ENCODE assay signal across 8 cellular contexts in genomic region chr2:48414980-48415764, GRCh38. TPM values are rescaled to one million over a fixed set of nuclear protein-coding genes. Genes with fewer than 3 reads are reported as not detected.
A peak's percentile ranks its signal among the peaks of the same experiment; 100 is the strongest.
DNase-seq lines count a peak whose midpoint lies in the region; ATAC-seq and TF ChIP-seq lines count a peak whose summit lies in the region.

No MANE protein-coding gene starts in this region.

- no peaks in the 10 kb centered on the region for H3K27me3 ChIP-seq in mammary epithelial cell (ENCODE audit: insufficient read depth, low read length)

- no peak overlapping the region for H3K27ac ChIP-seq in mammary epithelial cell (ENCODE audit: insufficient read depth, low read depth, low read length)

- H3K9ac ChIP-seq in mammary epithelial cell (ENCODE audit: insufficient read depth, low read length), result no peak overlapping the region

- peaks cover 21% of the 10 kb centered on the region for H3K4me1 ChIP-seq in mammary epithelial cell (ENCODE audit: insufficient read depth, low read length)

- ATAC-seq in activated CD8-positive, alpha-beta T cell treated with anti-CD3 and anti-CD28 coated beads, Interleukin-2, amount 10 ng/mL, durations not matched to agents 7 days and 5 days, result peak; percentile 7
- ATAC-seq in GM19324 (IDR thresholded peaks at IDR 0.05; ENCODE audit: low FRiP score, unreplicated experiment), result no peak
- ATAC-seq in HG02870 (IDR thresholded peaks at IDR 0.05; ENCODE audit: unreplicated experiment), result no peak
- no peak for ATAC-seq in GM19467 (IDR thresholded peaks at IDR 0.05; ENCODE audit: unreplicated experiment)
- ATAC-seq in HG03045 (IDR thresholded peaks at IDR 0.05; ENCODE audit: unreplicated experiment), result no peak

- H3K4me1 Mint-ChIP-seq in MCF 10A (ENCODE audit: insufficient read depth, unreplicated experiment), result no peaks in the 10 kb centered on the region
- H3K4me1 Mint-ChIP-seq in activated CD8-positive, alpha-beta T cell treated with anti-CD3 and anti-CD28 coated beads, Interleukin-2, amount 10 ng/mL, durations not matched to agents 7 days and 5 days (ENCODE audit: low read depth), result peaks cover 47% of the 10 kb centered on the region

- no peaks in the 10 kb centered on the region for H3K79me2 ChIP-seq in mammary epithelial cell (ENCODE audit: insufficient read depth, low read length)

- H2AFZ ChIP-seq in mammary epithelial cell (ENCODE audit: low read depth, low read length), result peak overlapping the region; percentile 64

- H3K36me3 ChIP-seq in mammary epithelial cell (ENCODE audit: insufficient read depth, low read length), result no peaks in the 10 kb centered on the region

- no peaks in the 10 kb centered on the region for H3K9me3 ChIP-seq in mammary epithelial cell (replicated peaks; ENCODE audit: insufficient read depth, low read length)

- no peaks in the 10 kb centered on the region for H3K9me3 Mint-ChIP-seq in MCF 10A (ENCODE audit: unreplicated experiment)
- no peaks in the 10 kb centered on the region for H3K9me3 Mint-ChIP-seq in activated CD8-positive, alpha-beta T cell treated with anti-CD3 and anti-CD28 coated beads, Interleukin-2, amount 10 ng/mL, durations not matched to agents 7 days and 5 days (ENCODE audit: insufficient read depth)

- H4K20me1 ChIP-seq in mammary epithelial cell (ENCODE audit: insufficient read depth, low read length), result no peaks in the 10 kb centered on the region

- H3K4me2 ChIP-seq in mammary epithelial cell (ENCODE audit: insufficient read depth, low read depth, low read length), result no peak overlapping the region

- POLR2A ChIA-PET in MCF 10A (lab: Yijun Ruan, JAX), result interaction anchor here (1.1 kb wide), 1 partner anchor 33 kb away, joined by 3 read pairs; no protein-coding TSS in a partner anchor
- POLR2A ChIA-PET in activated CD8-positive, alpha-beta T cell treated with anti-CD3 and anti-CD28 coated beads, Interleukin-2, amount 10 ng/mL, durations not matched to agents 7 days and 5 days (lab: Charles Lee), result interaction anchor here (1.0 to 1.4 kb wide), 3 partner anchors 9 to 70 kb away, joined by 3 to 6 read pairs (median 3); no protein-coding TSS in a partner anchor

- H3K4me3 Mint-ChIP-seq in MCF 10A (ENCODE audit: unreplicated experiment), result no peak overlapping the region
- no peak overlapping the region for H3K4me3 Mint-ChIP-seq in activated CD8-positive, alpha-beta T cell treated with anti-CD3 and anti-CD28 coated beads, Interleukin-2, amount 10 ng/mL, durations not matched to agents 7 days and 5 days

- dilution Hi-C loops in mammary epithelial cell (cut with HindIII; ENCODE audit: low sequenced_read_pairs), result no loop called here

- 28% methylated on average over 11 of the region's 11 CpGs for WGBS in mammary epithelial cell (ENCODE audit: low coverage, missing lambda C conversion rate)

- intact Hi-C loops in mammary epithelial cell (cut with micrococcal nuclease) (loop anchor here (5.0 kb wide), 1 partner anchor 33 kb away; no protein-coding TSS in a partner anchor), MCF 10A (cut with micrococcal nuclease) (no loop called here)

- H3K36me3 Mint-ChIP-seq in MCF 10A (ENCODE audit: insufficient read depth, unreplicated experiment), result peaks cover 11% of the 10 kb centered on the region
- no peaks in the 10 kb centered on the region for H3K36me3 Mint-ChIP-seq in activated CD8-positive, alpha-beta T cell treated with anti-CD3 and anti-CD28 coated beads, Interleukin-2, amount 10 ng/mL, durations not matched to agents 7 days and 5 days (ENCODE audit: low read depth)

- in situ Hi-C loops in mammary epithelial cell (cut with MboI; ENCODE audit: low sequenced_read_pairs in 2 of 2), result no loop called here

- TF ChIP-seq CTCF in mammary epithelial cell (conservative IDR thresholded peaks at IDR 0.05 in 1 of 2, IDR thresholded peaks at IDR 0.05 in 1 of 2; ENCODE audit: extremely low read depth in 1 of 2, insufficient read depth in 1 of 2, low read depth in 1 of 2, low read length in 2 of 2), result no peak
- TF ChIP-seq CTCF in MCF 10A (IDR thresholded peaks at IDR 0.05; ENCODE audit: unreplicated experiment), result no peak

- H3K27me3 Mint-ChIP-seq in MCF 10A (ENCODE audit: insufficient read depth, unreplicated experiment), result no peaks in the 10 kb centered on the region
- no peaks in the 10 kb centered on the region for H3K27me3 Mint-ChIP-seq in activated CD8-positive, alpha-beta T cell treated with anti-CD3 and anti-CD28 coated beads, Interleukin-2, amount 10 ng/mL, durations not matched to agents 7 days and 5 days (ENCODE audit: low read depth)

- CTCF ChIA-PET in mammary epithelial cell (lab: Charles Lee; ENCODE audit: low non-redundant PET) (interaction anchor here (0.7 kb wide), 1 partner anchor 10 kb away, joined by 3 read pairs; no protein-coding TSS in a partner anchor), MCF 10A (lab: Yijun Ruan, JAX) (interaction anchor here (0.6 to 2.1 kb wide), 4 partner anchors 22 to 335 kb away, joined by 3 to 9 read pairs (median 4); no protein-coding TSS in a partner anchor)
- CTCF ChIA-PET in activated CD8-positive, alpha-beta T cell treated with anti-CD3 and anti-CD28 coated beads, Interleukin-2, amount 10 ng/mL, durations not matched to agents 7 days and 5 days (lab: Charles Lee), result interaction anchor here (1.1 to 2.6 kb wide), 4 partner anchors 33 to 564 kb away, joined by 3 to 10 read pairs (median 4); no protein-coding TSS in a partner anchor

- BruUV-seq in mammary epithelial cell (replicated peaks; lab: Mats Ljungman, UMichigan), result no TSS peak
- no TSS peak for BruUV-seq in MCF 10A (replicated peaks; lab: Mats Ljungman, UMichigan)

- no peak overlapping the region for H3K27ac Mint-ChIP-seq in MCF 10A (ENCODE audit: low read depth, unreplicated experiment)
- peak overlapping the region; percentile 70 for H3K27ac Mint-ChIP-seq in activated CD8-positive, alpha-beta T cell treated with anti-CD3 and anti-CD28 coated beads, Interleukin-2, amount 10 ng/mL, durations not matched to agents 7 days and 5 days

- DNase-seq in mammary epithelial cell (no peak), MCF 10A (ENCODE audit: unreplicated experiment) (no peak), islet precursor cell (peak; percentile 60)
- peak; percentile 22 for DNase-seq in activated CD8-positive, alpha-beta T cell treated with anti-CD3 and anti-CD28 coated beads, Interleukin-2, amount 10 ng/mL, durations not matched to agents 7 days and 5 days

- no peak overlapping the region for H3K4me3 ChIP-seq in mammary epithelial cell (replicated peaks in 1 of 3; ENCODE audit: insufficient read depth in 1 of 3, low read depth in 2 of 3, low read length in 3 of 3)

RNA-seq across cellular contexts. Expression of gene PPP1R21, which starts 25.4 kb away (rescaled TPM):
- total RNA-seq in mammary epithelial cell (10 to 100 TPM; 11.0 to 15.1 TPM), MCF 10A (2022) (14.8 and 16.2 TPM in 2 replicates)
- polyA plus RNA-seq in mammary epithelial cell, result 8.2 TPM
- 46.5 TPM for polyA minus RNA-seq in mammary epithelial cell
- 10 to 100 TPM; 43.8 to 49.5 TPM for total RNA-seq in activated CD8-positive, alpha-beta T cell treated with anti-CD3 and anti-CD28 coated beads, Interleukin-2, amount 10 ng/mL, durations not matched to agents 7 days and 5 days

Comparison
In these comparisons a context has a peak if more than half of its experiments do, and no peak if none do; other contexts are left out.
1. DNase-seq: peak in activated CD8-positive, alpha-beta T cell treated with anti-CD3 and anti-CD28 coated beads, Interleukin-2, amount 10 ng/mL, durations not matched to agents 7 days and 5 days (single experiment) and islet precursor cell (single experiment); none in mammary epithelial cell (single experiment) and MCF 10A (single experiment).